Comparison of ENCODE assay signal across 1 cellular context in the genomic region with DNA sequence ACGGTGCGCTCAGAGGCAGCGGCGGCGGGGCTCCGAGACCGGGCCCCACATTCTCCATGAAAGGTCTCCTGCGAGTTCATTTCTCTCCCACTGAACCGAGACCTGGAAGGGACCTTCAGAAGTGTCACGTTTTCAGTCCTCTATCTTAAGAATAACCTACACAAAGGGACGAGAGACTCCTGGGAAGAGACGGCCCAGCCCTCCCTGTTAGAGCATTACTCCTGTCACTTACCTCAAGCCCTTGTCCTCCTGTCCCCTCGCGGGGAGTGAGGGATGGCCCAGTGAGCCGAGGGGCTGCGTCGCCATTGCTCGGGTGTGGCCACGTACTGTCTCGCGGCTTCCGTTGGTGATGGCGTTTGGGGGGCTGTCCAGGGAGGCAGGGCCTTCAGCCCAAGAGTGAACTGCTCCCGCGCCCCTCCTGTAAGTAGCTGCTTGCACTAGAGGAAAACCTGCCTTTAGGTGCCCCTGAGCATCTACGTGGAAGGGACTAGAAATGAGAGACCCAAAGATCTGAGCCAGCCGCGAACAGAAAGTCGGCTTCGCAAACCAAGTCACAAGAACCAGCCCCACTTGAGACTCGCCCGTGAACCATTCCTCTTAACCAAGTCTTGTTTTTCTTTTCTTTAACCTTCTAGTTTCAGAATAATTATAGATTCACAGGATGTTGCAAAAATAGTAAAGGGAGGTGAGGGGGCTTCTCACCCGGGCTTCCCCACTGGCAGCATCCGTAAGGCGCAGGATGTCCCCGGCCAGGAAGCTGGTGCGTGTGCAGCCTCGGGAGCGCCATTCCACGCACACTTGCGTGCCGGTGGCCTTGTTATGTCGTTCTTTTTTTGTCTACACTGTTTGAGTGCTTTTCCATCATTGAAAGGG.
TF ChIP-seq lines count a peak whose summit lies in the region.

No MANE protein-coding gene starts in this region.

TF ChIP-seq in GM12878, 131 proteins besides CTCF, POLR2A, EP300 and RAD21 (continues in another document):
- TF ChIP-seq ZNF687 (IDR thresholded peaks at IDR 0.05) (peak; percentile 10; the same call in 1 of the 2 replicates), IKZF2 (IDR thresholded peaks at IDR 0.05) (peak in 1 of 2 experiments; percentile 18; a peak in 1 of 4 replicates), PAX8 (IDR thresholded peaks at IDR 0.05) (no peak), ZBTB33 (IDR thresholded peaks at IDR 0.05) (peak; percentile 66; the same call in 1 of the 2 replicates), YBX1 (IDR thresholded peaks at IDR 0.05) (no peak), NRF1 (conservative IDR thresholded peaks at IDR 0.05; ENCODE audit: low read depth, low read length) (no peak), SREBF1 (IDR thresholded peaks at IDR 0.05; ENCODE audit: low read length) (no peak), HSF1 (IDR thresholded peaks at IDR 0.05; ENCODE audit: low read depth, low read length) (no peak), NFYA (IDR thresholded peaks at IDR 0.05; ENCODE audit: borderline replicate concordance, low read depth, low read length) (no peak), POLR2AphosphoS5 (IDR thresholded peaks at IDR 0.05; ENCODE audit: low read length) (no peak), RUNX3 (IDR thresholded peaks at IDR 0.05; ENCODE audit: low read length) (peak; percentile 23; the same call in 1 of the 2 replicates), TAF1 (IDR thresholded peaks at IDR 0.05; ENCODE audit: borderline replicate concordance, low read depth, low read length) (no peak), ZNF274 (IDR thresholded peaks at IDR 0.05; ENCODE audit: insufficient read depth, insufficient read length) (no peak), POU2F2 (IDR thresholded peaks at IDR 0.05; ENCODE audit: borderline replicate concordance, low read depth, low read length) (no peak), MLLT1 (IDR thresholded peaks at IDR 0.05) (peak; percentile 56; the same call in 1 of the 2 replicates), CREM (IDR thresholded peaks at IDR 0.05; ENCODE audit: low read depth) (no peak), IRF5 (IDR thresholded peaks at IDR 0.05; ENCODE audit: borderline replicate concordance) (no peak), EED (IDR thresholded peaks at IDR 0.05; ENCODE audit: low read depth) (0 out of 2 replicates have a peak, but pooled peaks have one; percentile 17), YY1 (IDR thresholded peaks at IDR 0.05; ENCODE audit: low read depth, low read length) (no peak), IKZF1 (conservative IDR thresholded peaks at IDR 0.05) (peak; percentile 46; the same call in 1 of the 2 replicates), USF1 (IDR thresholded peaks at IDR 0.05; ENCODE audit: borderline replicate concordance, extremely low read length, insufficient read depth, low read depth, low read length) (no peak)
- TF ChIP-seq, protein P1, sequence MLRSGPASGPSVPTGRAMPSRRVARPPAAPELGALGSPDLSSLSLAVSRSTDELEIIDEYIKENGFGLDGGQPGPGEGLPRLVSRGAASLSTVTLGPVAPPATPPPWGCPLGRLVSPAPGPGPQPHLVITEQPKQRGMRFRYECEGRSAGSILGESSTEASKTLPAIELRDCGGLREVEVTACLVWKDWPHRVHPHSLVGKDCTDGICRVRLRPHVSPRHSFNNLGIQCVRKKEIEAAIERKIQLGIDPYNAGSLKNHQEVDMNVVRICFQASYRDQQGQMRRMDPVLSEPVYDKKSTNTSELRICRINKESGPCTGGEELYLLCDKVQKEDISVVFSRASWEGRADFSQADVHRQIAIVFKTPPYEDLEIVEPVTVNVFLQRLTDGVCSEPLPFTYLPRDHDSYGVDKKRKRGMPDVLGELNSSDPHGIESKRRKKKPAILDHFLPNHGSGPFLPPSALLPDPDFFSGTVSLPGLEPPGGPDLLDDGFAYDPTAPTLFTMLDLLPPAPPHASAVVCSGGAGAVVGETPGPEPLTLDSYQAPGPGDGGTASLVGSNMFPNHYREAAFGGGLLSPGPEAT (IDR thresholded peaks at IDR 0.05; ENCODE audit: low read depth), result peak; percentile 32; the same call in 1 of the 2 replicates
- TF ChIP-seq, protein P2, sequence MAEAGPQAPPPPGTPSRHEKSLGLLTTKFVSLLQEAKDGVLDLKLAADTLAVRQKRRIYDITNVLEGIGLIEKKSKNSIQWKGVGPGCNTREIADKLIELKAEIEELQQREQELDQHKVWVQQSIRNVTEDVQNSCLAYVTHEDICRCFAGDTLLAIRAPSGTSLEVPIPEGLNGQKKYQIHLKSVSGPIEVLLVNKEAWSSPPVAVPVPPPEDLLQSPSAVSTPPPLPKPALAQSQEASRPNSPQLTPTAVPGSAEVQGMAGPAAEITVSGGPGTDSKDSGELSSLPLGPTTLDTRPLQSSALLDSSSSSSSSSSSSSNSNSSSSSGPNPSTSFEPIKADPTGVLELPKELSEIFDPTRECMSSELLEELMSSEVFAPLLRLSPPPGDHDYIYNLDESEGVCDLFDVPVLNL (IDR thresholded peaks at IDR 0.05; ENCODE audit: low read depth, low read length), result no peak
- TF ChIP-seq, protein P3, sequence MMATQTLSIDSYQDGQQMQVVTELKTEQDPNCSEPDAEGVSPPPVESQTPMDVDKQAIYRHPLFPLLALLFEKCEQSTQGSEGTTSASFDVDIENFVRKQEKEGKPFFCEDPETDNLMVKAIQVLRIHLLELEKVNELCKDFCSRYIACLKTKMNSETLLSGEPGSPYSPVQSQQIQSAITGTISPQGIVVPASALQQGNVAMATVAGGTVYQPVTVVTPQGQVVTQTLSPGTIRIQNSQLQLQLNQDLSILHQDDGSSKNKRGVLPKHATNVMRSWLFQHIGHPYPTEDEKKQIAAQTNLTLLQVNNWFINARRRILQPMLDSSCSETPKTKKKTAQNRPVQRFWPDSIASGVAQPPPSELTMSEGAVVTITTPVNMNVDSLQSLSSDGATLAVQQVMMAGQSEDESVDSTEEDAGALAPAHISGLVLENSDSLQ (IDR thresholded peaks at IDR 0.05), result no peak
- TF ChIP-seq, protein P4, sequence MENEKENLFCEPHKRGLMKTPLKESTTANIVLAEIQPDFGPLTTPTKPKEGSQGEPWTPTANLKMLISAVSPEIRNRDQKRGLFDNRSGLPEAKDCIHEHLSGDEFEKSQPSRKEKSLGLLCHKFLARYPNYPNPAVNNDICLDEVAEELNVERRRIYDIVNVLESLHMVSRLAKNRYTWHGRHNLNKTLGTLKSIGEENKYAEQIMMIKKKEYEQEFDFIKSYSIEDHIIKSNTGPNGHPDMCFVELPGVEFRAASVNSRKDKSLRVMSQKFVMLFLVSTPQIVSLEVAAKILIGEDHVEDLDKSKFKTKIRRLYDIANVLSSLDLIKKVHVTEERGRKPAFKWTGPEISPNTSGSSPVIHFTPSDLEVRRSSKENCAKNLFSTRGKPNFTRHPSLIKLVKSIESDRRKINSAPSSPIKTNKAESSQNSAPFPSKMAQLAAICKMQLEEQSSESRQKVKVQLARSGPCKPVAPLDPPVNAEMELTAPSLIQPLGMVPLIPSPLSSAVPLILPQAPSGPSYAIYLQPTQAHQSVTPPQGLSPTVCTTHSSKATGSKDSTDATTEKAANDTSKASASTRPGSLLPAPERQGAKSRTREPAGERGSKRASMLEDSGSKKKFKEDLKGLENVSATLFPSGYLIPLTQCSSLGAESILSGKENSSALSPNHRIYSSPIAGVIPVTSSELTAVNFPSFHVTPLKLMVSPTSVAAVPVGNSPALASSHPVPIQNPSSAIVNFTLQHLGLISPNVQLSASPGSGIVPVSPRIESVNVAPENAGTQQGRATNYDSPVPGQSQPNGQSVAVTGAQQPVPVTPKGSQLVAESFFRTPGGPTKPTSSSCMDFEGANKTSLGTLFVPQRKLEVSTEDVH (IDR thresholded peaks at IDR 0.05; ENCODE audit: low read depth, partially characterized antibody), result no peak
